10 cellular contexts compared by ENCODE assay signal in genomic region chr2:16295891-16296290, GRCh38.
"Had no signal": no experiment of that assay in that cellular context is flagged by ENCODE, and none has a peak within 500 bp of the region (broad histone marks: within the 10 kb centered on the region; RNA-seq: fewer than 3 reads in every experiment).

No MANE protein-coding gene starts in this region.

- H3K36me3 ChIP-seq: HAP-1 had no signal

- DNase-seq: GM23248, GOT3, H7, HFFc6, KBM-7 had no signal

- H2AFZ ChIP-seq: GM23248 had no signal

- FAIRE-seq: HepG2 had no signal

- H3K27ac Mint-ChIP-seq: HFFc6, IgD-negative memory B cell had no signal

- H3K4me3 Mint-ChIP-seq: HFFc6 had no signal

- ATAC-seq: HCT116, HepG2 had no signal

- H3K4me3 ChIP-seq: GM23248, HAP-1 had no signal

- H3K9ac ChIP-seq: GM23248 had no signal

- H3K9me3 ChIP-seq: HAP-1 had no signal

- H3K36me3 Mint-ChIP-seq: IgD-negative memory B cell had no signal

- H3K4me1 ChIP-seq: HAP-1 had no signal

- H3K27me3 Mint-ChIP-seq: IgD-negative memory B cell had no signal

- H3K27ac ChIP-seq: GM23248, HL-60 had no signal
